In genomic region chr10:99172130-99172738, GRCh38 we compare ENCODE assay signal across 8 cellular contexts.
DNase-seq lines count a peak whose midpoint lies in the region; ATAC-seq and TF ChIP-seq lines count a peak whose summit lies in the region.

No MANE protein-coding gene starts in this region.

- no peaks in the 10 kb centered on the region for H3K9me3 ChIP-seq in heart right ventricle
- no peaks in the 10 kb centered on the region for H3K9me3 ChIP-seq in CD8-positive, alpha-beta T cell (ENCODE audit: low read length)

- H3K36me3 Mint-ChIP-seq in CD8-positive, alpha-beta T cell, result no peaks in the 10 kb centered on the region

- no peaks in the 10 kb centered on the region for H3K4me1 ChIP-seq in heart right ventricle
- H3K4me1 ChIP-seq in CD8-positive, alpha-beta T cell (ENCODE audit: insufficient read depth, low read length), result no peaks in the 10 kb centered on the region

- peaks cover 2% of the 10 kb centered on the region for H3K9me3 Mint-ChIP-seq in CD8-positive, alpha-beta T cell

- no peak overlapping the region for H3K4me3 ChIP-seq in heart right ventricle
- H3K4me3 ChIP-seq in epithelial cell of esophagus (ENCODE audit: low read length), result no peak overlapping the region
- H3K4me3 ChIP-seq in CD8-positive, alpha-beta T cell (ENCODE audit: low read depth, low read length), result no peak overlapping the region

- ATAC-seq in heart right ventricle, result no peak
- ATAC-seq in left ventricle myocardium superior, result no peak
- ATAC-seq in GM19395 (IDR thresholded peaks at IDR 0.05; ENCODE audit: unreplicated experiment), result no peak
- ATAC-seq in CD8-positive, alpha-beta T cell, result no peak

- H3K27ac Mint-ChIP-seq in CD8-positive, alpha-beta T cell, result no peak overlapping the region

- peaks cover 17% of the 10 kb centered on the region for H3K27me3 Mint-ChIP-seq in CD8-positive, alpha-beta T cell (ENCODE audit: low read depth)

- H3K36me3 ChIP-seq in heart right ventricle, result no peaks in the 10 kb centered on the region
- no peaks in the 10 kb centered on the region for H3K36me3 ChIP-seq in CD8-positive, alpha-beta T cell (ENCODE audit: insufficient read depth, low read length)

- H3K4me1 Mint-ChIP-seq in CD8-positive, alpha-beta T cell (ENCODE audit: low read depth), result no peaks in the 10 kb centered on the region

- H3K27ac ChIP-seq in heart right ventricle, result no peak overlapping the region
- H3K27ac ChIP-seq in CD8-positive, alpha-beta T cell (ENCODE audit: low read depth, low read length), result no peak overlapping the region

- intact Hi-C loops in heart right ventricle (cut with DNase I), result loop anchor here in 3 of 10 donors (5.0 kb wide), 1 partner anchor 705 kb away; no protein-coding TSS in a partner anchor
- intact Hi-C loops in left ventricle myocardium superior (cut with micrococcal nuclease), result no loop called here
- intact Hi-C loops in CD8-positive, alpha-beta T cell (cut with DNase I, micrococcal nuclease), result no loop called here

- H3K4me3 Mint-ChIP-seq in CD8-positive, alpha-beta T cell, result no peak overlapping the region

- 32% methylated on average over 5 of the region's 5 CpGs for WGBS in heart right ventricle, 2 donors

- CTCF ChIA-PET in CD8-positive, alpha-beta T cell (lab: Charles Lee), result no interaction called here

- TF ChIP-seq CTCF in heart right ventricle (IDR thresholded peaks at IDR 0.05), result peak; percentile 19 to 59 (median 45)
- TF ChIP-seq CTCF in epithelial cell of esophagus (IDR thresholded peaks at IDR 0.05; ENCODE audit: insufficient read depth, low read depth, low read length, missing control alignments), result peak; percentile 70
- TF ChIP-seq CTCF in CD8-positive, alpha-beta T cell (IDR thresholded peaks at IDR 0.05), result no peak

- peaks cover 0 to 28% (median 7%) of the 10 kb centered on the region in 7 donors for H3K27me3 ChIP-seq in heart right ventricle
- no peaks in the 10 kb centered on the region for H3K27me3 ChIP-seq in CD8-positive, alpha-beta T cell (ENCODE audit: insufficient read depth, low read length)

- DNase-seq in heart right ventricle (no peak), left ventricle myocardium superior (no peak), NCI-H226 (peak; percentile 10), epithelial cell of esophagus (ENCODE audit: low read depth) (peak; percentile 63), pons (ENCODE audit: low spot score) (peak; percentile 64), NCI-H1092 treated with DMSO at 0.1 percent for 48 hours (lab: John Stamatoyannopoulos, UW) (no peak)
- no peak for DNase-seq in CD8-positive, alpha-beta T cell

- POLR2A ChIA-PET in CD8-positive, alpha-beta T cell (lab: Charles Lee), result interaction anchor here (0.6 to 0.7 kb wide), 2 partner anchors 91 to 122 kb away, joined by 4 to 5 read pairs; no protein-coding TSS in a partner anchor

Comparison
In these comparisons a context has a peak if more than half of its experiments do, and no peak if none do; other contexts are left out.
1. DNase-seq: peak in NCI-H226 (single experiment), epithelial cell of esophagus (single experiment) and pons (single experiment); none in heart right ventricle (0 of 2), left ventricle myocardium superior (single experiment), CD8-positive, alpha-beta T cell (0 of 7) and NCI-H1092 treated with DMSO at 0.1 percent for 48 hours (single experiment).